8 cellular contexts compared by ENCODE assay signal in the genomic region with DNA sequence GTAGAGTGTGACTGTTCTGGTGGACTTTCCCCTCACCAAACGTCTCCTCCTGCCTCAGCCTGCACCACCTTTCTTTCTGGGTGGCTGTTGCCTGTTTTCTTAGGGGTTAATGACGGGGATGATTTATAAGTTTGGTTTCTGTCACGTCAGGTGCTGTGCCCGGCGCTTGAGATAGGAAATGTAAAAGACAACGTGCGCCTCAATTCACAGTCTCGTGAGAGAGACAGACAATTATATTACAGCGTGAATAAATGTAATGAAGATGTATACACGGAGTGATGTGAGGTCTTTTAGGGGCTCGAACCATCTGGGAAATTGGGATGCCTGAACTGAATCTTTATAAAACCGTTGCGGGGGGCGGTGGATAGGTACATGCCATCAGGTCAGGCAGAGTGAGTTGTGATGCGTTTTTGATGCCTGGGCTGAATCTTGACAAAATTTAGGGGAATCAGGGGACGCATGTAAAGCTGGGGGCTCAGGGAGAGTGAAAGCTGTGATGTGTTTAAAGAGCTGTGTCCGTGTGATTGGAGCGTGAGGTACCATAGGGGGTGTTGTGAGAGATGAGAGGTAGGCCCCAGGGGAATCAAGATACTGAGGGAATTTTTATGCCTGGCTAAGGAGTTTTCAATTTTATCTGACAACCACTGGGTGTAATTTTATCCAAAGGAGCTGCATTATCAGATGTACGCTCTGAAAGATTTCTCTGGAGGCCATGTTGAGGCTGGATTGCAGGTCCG. TPM values are rescaled to one million over a fixed set of nuclear protein-coding genes. Genes with fewer than 3 reads are reported as not detected.
A peak's percentile ranks its signal among the peaks of the same experiment; 100 is the strongest.
DNase-seq lines count a peak whose midpoint lies in the region; ATAC-seq and TF ChIP-seq lines count a peak whose summit lies in the region.

No MANE protein-coding gene starts in this region.

- H3K9ac ChIP-seq in colonic mucosa (ENCODE audit: low read depth in 2 of 2, low read length in 2 of 2) = peak overlapping the region; percentile 45 to 92
- H3K9ac ChIP-seq in mucosa of stomach (ENCODE audit: low read length) = peak overlapping the region; percentile 74

- peak; percentile 6 for DNase-seq in stimulated activated CD4-positive, alpha-beta T cell treated with anti-CD3 and anti-CD28 coated beads, Interleukin-4, amount 100 ng/mL, for 24 hours
- no peak for DNase-seq in stimulated activated CD4-positive, alpha-beta T cell treated with anti-CD3 and anti-CD28 coated beads, Interleukin-4, amount 100 ng/mL, for 1 hour
- DNase-seq in NCI-H82 (lab: John Stamatoyannopoulos, UW) (peak; percentile 57), colonic mucosa (peak; percentile 28), NCI-H524 treated with DMSO at 0.1 percent for 48 hours (lab: John Stamatoyannopoulos, UW) (no peak)

- H3K27me3 ChIP-seq in colonic mucosa (no peaks in the 10 kb centered on the region), mucosa of stomach (ENCODE audit: control insufficient read depth, insufficient read depth, low read length) (no peaks in the 10 kb centered on the region)

- TF ChIP-seq CTCF in colonic mucosa (IDR thresholded peaks at IDR 0.05) = no peak

- intact Hi-C loops in colonic mucosa (cut with DNase I) = no loop called here

- no peaks in the 10 kb centered on the region for H3K36me3 ChIP-seq in colonic mucosa
- no peaks in the 10 kb centered on the region for H3K36me3 ChIP-seq in mucosa of stomach (ENCODE audit: control insufficient read depth, insufficient read depth, low read length)

- peak overlapping the region; percentile 99 for H3K27ac ChIP-seq in colonic mucosa

- peaks cover 8% of the 10 kb centered on the region for H3K4me1 ChIP-seq in colonic mucosa
- H3K4me1 ChIP-seq in mucosa of stomach (ENCODE audit: control insufficient read depth, insufficient read depth, low read length) = peaks cover 6% of the 10 kb centered on the region

- H3K9me3 ChIP-seq in colonic mucosa = no peaks in the 10 kb centered on the region
- no peaks in the 10 kb centered on the region for H3K9me3 ChIP-seq in mucosa of stomach (ENCODE audit: control insufficient read depth, low read length)

- no peak for ATAC-seq in HG03442 (IDR thresholded peaks at IDR 0.05; ENCODE audit: unreplicated experiment)
- ATAC-seq in GM18498 (IDR thresholded peaks at IDR 0.05; ENCODE audit: unreplicated experiment) = no peak

- H3K4me3 ChIP-seq in colonic mucosa (peak overlapping the region; percentile 85), mucosa of stomach (ENCODE audit: low read length) (peak overlapping the region; percentile 49)

RNA-seq across cellular contexts. Expression of a gene that starts 0.8 kb away (rescaled TPM):
- total RNA-seq in colonic mucosa = 10 to 100 TPM; 34.6 to 37.2 TPM

RNA-seq across cellular contexts. Expression of a gene that starts 42.8 kb away (rescaled TPM):
- total RNA-seq in colonic mucosa = 1 to 10 TPM; 2.5 to 3.2 TPM

RNA-seq across cellular contexts. Expression of a gene that starts 46.2 kb away (rescaled TPM):
- total RNA-seq in colonic mucosa = 10 to 100 TPM; 70.9 to 84.5 TPM

Comparison
In these comparisons a context has a peak if more than half of its experiments do, and no peak if none do; other contexts are left out.
1. DNase-seq: peak in stimulated activated CD4-positive, alpha-beta T cell treated with anti-CD3 and anti-CD28 coated beads, Interleukin-4, amount 100 ng/mL, for 24 hours (single experiment), NCI-H82 (single experiment) and colonic mucosa (single experiment); none in stimulated activated CD4-positive, alpha-beta T cell treated with anti-CD3 and anti-CD28 coated beads, Interleukin-4, amount 100 ng/mL, for 1 hour (single experiment) and NCI-H524 treated with DMSO at 0.1 percent for 48 hours (single experiment).